Comparison of ENCODE assay signal across 8 cellular contexts in genomic region chr9:132354645-132355355, GRCh38. TPM values are rescaled to one million over a fixed set of nuclear protein-coding genes. Genes with fewer than 3 reads are reported as not detected.
DNase-seq lines count a peak whose midpoint lies in the region; ATAC-seq and TF ChIP-seq lines count a peak whose summit lies in the region.

A gene with protein sequence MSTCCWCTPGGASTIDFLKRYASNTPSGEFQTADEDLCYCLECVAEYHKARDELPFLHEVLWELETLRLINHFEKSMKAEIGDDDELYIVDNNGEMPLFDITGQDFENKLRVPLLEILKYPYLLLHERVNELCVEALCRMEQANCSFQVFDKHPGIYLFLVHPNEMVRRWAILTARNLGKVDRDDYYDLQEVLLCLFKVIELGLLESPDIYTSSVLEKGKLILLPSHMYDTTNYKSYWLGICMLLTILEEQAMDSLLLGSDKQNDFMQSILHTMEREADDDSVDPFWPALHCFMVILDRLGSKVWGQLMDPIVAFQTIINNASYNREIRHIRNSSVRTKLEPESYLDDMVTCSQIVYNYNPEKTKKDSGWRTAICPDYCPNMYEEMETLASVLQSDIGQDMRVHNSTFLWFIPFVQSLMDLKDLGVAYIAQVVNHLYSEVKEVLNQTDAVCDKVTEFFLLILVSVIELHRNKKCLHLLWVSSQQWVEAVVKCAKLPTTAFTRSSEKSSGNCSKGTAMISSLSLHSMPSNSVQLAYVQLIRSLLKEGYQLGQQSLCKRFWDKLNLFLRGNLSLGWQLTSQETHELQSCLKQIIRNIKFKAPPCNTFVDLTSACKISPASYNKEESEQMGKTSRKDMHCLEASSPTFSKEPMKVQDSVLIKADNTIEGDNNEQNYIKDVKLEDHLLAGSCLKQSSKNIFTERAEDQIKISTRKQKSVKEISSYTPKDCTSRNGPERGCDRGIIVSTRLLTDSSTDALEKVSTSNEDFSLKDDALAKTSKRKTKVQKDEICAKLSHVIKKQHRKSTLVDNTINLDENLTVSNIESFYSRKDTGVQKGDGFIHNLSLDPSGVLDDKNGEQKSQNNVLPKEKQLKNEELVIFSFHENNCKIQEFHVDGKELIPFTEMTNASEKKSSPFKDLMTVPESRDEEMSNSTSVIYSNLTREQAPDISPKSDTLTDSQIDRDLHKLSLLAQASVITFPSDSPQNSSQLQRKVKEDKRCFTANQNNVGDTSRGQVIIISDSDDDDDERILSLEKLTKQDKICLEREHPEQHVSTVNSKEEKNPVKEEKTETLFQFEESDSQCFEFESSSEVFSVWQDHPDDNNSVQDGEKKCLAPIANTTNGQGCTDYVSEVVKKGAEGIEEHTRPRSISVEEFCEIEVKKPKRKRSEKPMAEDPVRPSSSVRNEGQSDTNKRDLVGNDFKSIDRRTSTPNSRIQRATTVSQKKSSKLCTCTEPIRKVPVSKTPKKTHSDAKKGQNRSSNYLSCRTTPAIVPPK (N-terminal part only) (minus strand): TSS chr9:132354986. CDS start chr9:132349428, 5,558 bp downstream.

- CTCF ChIA-PET in mammary epithelial cell (lab: Charles Lee; ENCODE audit: low non-redundant PET), result interaction anchor here (0.6 kb wide), 1 partner anchor 22 kb away, joined by 3 read pairs; no protein-coding TSS in a partner anchor

- DNase-seq in AG08396 (ENCODE audit: low spot score) (peak; percentile 100), NCI-H2227 treated with DMSO at 0.1 percent for 48 hours (lab: John Stamatoyannopoulos, UW) (peak; percentile 92), mammary epithelial cell (peak; percentile 98)

- dilution Hi-C loops in mammary epithelial cell (cut with HindIII; ENCODE audit: low sequenced_read_pairs), result no loop called here

- no peaks in the 10 kb centered on the region for H4K20me1 ChIP-seq in mammary epithelial cell (ENCODE audit: insufficient read depth, low read length)

- intact Hi-C loops in mammary epithelial cell (cut with micrococcal nuclease), result no loop called here

- TF ChIP-seq POLR2A in GM18951 (IDR thresholded peaks at IDR 0.05; ENCODE audit: extremely low read depth, insufficient read depth, insufficient read length), result peak; percentile 98

- H3K36me3 ChIP-seq in mammary epithelial cell (ENCODE audit: insufficient read depth, low read length) (peaks cover 11% of the 10 kb centered on the region), iPS-20b (ENCODE audit: insufficient read depth, low read depth, low read length) (peaks cover 37% of the 10 kb centered on the region)

- no peak for TF ChIP-seq CTCF in WI38 (IDR thresholded peaks at IDR 0.05; ENCODE audit: low read depth, low read length)
- TF ChIP-seq CTCF in mammary epithelial cell (conservative IDR thresholded peaks at IDR 0.05 in 1 of 2, IDR thresholded peaks at IDR 0.05 in 1 of 2; ENCODE audit: extremely low read depth in 1 of 2, insufficient read depth in 1 of 2, low read depth in 1 of 2, low read length in 2 of 2), result no peak

- in situ Hi-C loops in GM18951 (cut with MboI; ENCODE audit: low sequenced_read_pairs, unreplicated experiment) (no loop called here), mammary epithelial cell (cut with MboI; ENCODE audit: low sequenced_read_pairs in 2 of 2) (no loop called here)

- peak within 1 kb of the TSS; percentile 92 for H2AFZ ChIP-seq in mammary epithelial cell (ENCODE audit: low read depth, low read length)

- peak within 1 kb of the TSS; percentile 84 for H3K27ac ChIP-seq in mammary epithelial cell (ENCODE audit: insufficient read depth, low read depth, low read length)
- H3K27ac ChIP-seq in iPS-20b (ENCODE audit: low read length), result peak within 1 kb of the TSS; percentile 53
- H3K27ac ChIP-seq in skin epidermis, result peak within 1 kb of the TSS; percentile 90 to 99 (median 97)

- H3K4me1 ChIP-seq in mammary epithelial cell (ENCODE audit: insufficient read depth, low read length) (peaks cover 33% of the 10 kb centered on the region), iPS-20b (ENCODE audit: insufficient read depth, low read length) (peaks cover 5% of the 10 kb centered on the region; the same call in 1 of the 2 replicates)

- BruUV-seq in mammary epithelial cell (replicated peaks; lab: Mats Ljungman, UMichigan), result TSS peak; percentile 40

- peaks cover 48% of the 10 kb centered on the region for H3K79me2 ChIP-seq in mammary epithelial cell (ENCODE audit: insufficient read depth, low read length)

- H3K4me3 ChIP-seq in WI38 (ENCODE audit: low read depth, low read length) (peak within 1 kb of the TSS; percentile 80), mammary epithelial cell (replicated peaks in 1 of 3; ENCODE audit: insufficient read depth in 1 of 3, low read depth in 2 of 3, low read length in 3 of 3) (peak within 1 kb of the TSS; percentile 62 to 98 (median 94)), iPS-20b (ENCODE audit: low read length) (peak within 1 kb of the TSS; percentile 92), skin epidermis (peak within 1 kb of the TSS; percentile 75 to 99 (median 89))

- ATAC-seq in HG03175 (IDR thresholded peaks at IDR 0.05; ENCODE audit: unreplicated experiment), result peak; percentile 90

- H3K9me3 ChIP-seq in mammary epithelial cell (replicated peaks; ENCODE audit: insufficient read depth, low read length) (no peaks in the 10 kb centered on the region), iPS-20b (ENCODE audit: insufficient read depth, low read depth, low read length) (no peaks in the 10 kb centered on the region)

- H3K4me2 ChIP-seq in mammary epithelial cell (ENCODE audit: insufficient read depth, low read depth, low read length), result peak within 1 kb of the TSS; percentile 80

- H3K9ac ChIP-seq in mammary epithelial cell (ENCODE audit: insufficient read depth, low read length) (peak within 1 kb of the TSS; percentile 92), iPS-20b (ENCODE audit: low read depth, low read length) (peak within 1 kb of the TSS; percentile 91)

- H3K27me3 ChIP-seq in mammary epithelial cell (ENCODE audit: insufficient read depth, low read length) (no peaks in the 10 kb centered on the region), iPS-20b (ENCODE audit: insufficient read depth, low read length) (no peaks in the 10 kb centered on the region)

- 2% methylated on average over 12 of the region's 82 CpGs for WGBS in mammary epithelial cell (ENCODE audit: low coverage, missing lambda C conversion rate)

RNA-seq across cellular contexts. Expression of the gene that starts here (rescaled TPM):
- 10 to 100 TPM; 37.3 to 70.3 TPM for total RNA-seq in mammary epithelial cell
- 14.7 TPM for polyA plus RNA-seq in mammary epithelial cell
- 45.9 TPM for polyA minus RNA-seq in mammary epithelial cell

Comparison
In these comparisons a context has a peak if more than half of its experiments do, and no peak if none do; other contexts are left out.
1. Peak in every context shown above with its lines: DNase-seq, ATAC-seq, H3K4me3 ChIP-seq and H3K27ac ChIP-seq.